In the genomic region with DNA sequence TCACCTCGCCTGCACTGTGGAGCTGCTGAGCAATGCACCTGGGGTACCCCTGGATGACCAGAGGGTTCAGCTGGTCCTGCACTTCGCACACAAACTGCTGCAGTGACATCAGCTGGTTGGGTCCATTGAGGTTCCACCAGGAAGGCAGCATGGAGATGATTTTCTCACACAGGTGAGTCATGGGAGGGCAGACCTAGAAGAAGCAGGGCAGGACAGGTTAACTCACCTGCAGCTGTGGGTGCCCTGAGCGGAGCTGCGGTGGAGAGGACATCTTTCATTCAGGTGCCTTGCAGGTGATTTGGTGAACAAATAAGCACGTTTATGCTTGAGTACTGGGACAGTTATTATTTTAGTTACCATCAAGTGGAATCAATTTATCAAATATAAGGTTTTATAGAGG, we compare ENCODE assay signal across 1 cellular context.
TF ChIP-seq lines count a peak whose summit lies in the region.

No MANE protein-coding gene starts in this region.

TF ChIP-seq in H1, 55 proteins besides CTCF, POLR2A, EP300 and RAD21:
- TF ChIP-seq YY1 (IDR thresholded peaks at IDR 0.05; ENCODE audit: low read depth, low read length) (no peak), CHD2 (IDR thresholded peaks at IDR 0.05; ENCODE audit: low read length) (no peak), GABPA (IDR thresholded peaks at IDR 0.05; ENCODE audit: borderline replicate concordance, insufficient read depth, low read length) (no peak), FOSL1 (IDR thresholded peaks at IDR 0.05; ENCODE audit: insufficient read depth, low read depth, low read length) (no peak), TAF1 (IDR thresholded peaks at IDR 0.05; ENCODE audit: low read depth, low read length) (no peak), NANOG (IDR thresholded peaks at IDR 0.05; ENCODE audit: insufficient read depth, low read depth, low read length, poor library complexity, severe bottlenecking) (no peak)
